ENCODE assay signal across 2 cellular contexts in the genomic region with DNA sequence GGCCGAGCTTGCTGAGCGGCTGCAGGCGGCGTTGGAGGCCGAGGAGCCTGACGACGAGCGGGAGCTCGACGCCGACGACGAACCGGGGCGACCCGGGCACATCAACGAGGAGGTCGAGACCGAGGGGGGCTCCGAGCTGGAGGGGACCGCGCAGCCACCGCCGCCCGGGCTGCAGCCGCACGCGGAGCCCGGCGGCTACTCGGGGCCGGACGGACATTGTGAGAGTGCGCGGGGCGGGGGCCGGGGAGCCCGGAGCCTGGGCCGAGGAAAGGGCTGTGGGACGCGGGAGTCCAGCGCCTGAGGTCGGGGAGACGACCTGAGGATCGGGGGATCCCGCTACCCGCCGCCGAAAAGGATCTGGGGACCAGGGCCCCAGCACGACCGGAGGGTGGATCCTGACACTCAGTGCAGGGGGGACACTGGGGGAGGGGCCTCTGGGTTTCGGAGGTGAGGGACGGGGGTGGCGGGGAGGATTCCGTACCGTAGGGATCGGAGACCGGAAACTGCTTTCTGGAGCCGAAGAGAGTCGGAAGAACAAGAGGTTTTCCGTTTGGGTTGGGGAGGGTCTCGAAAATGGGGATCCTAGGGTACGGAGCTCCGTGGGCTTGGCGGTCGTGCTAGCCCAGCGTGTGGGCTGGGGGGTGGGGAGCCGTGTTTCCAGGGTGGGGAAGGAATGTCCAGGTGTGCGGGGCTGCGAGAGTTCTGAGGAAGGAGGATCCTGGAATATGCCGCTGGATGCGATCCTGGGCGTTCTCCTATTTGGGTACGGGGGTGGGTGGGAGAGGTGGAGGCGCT.
TF ChIP-seq lines count a peak whose summit lies in the region.

No MANE protein-coding gene starts in this region.

TF ChIP-seq in WTC11, 78 proteins besides CTCF, POLR2A, EP300 and RAD21 (continued from another document and continues in another):
- TF ChIP-seq, protein P1, sequence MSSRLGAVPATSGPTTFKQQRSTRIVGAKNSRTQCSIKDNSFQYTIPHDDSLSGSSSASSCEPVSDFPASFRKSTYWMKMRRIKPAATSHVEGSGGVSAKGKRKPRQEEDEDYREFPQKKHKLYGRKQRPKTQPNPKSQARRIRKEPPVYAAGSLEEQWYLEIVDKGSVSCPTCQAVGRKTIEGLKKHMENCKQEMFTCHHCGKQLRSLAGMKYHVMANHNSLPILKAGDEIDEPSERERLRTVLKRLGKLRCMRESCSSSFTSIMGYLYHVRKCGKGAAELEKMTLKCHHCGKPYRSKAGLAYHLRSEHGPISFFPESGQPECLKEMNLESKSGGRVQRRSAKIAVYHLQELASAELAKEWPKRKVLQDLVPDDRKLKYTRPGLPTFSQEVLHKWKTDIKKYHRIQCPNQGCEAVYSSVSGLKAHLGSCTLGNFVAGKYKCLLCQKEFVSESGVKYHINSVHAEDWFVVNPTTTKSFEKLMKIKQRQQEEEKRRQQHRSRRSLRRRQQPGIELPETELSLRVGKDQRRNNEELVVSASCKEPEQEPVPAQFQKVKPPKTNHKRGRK (CRISPR knock-in tag; IDR thresholded peaks at IDR 0.05; ENCODE audit: borderline replicate concordance), result no peak
- 0 out of 2 replicates have a peak, but pooled peaks have one; percentile 32 for TF ChIP-seq ZNF232 (CRISPR knock-in tag; IDR thresholded peaks at IDR 0.05)
- TF ChIP-seq, protein P2, sequence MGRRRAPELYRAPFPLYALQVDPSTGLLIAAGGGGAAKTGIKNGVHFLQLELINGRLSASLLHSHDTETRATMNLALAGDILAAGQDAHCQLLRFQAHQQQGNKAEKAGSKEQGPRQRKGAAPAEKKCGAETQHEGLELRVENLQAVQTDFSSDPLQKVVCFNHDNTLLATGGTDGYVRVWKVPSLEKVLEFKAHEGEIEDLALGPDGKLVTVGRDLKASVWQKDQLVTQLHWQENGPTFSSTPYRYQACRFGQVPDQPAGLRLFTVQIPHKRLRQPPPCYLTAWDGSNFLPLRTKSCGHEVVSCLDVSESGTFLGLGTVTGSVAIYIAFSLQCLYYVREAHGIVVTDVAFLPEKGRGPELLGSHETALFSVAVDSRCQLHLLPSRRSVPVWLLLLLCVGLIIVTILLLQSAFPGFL (CRISPR knock-in tag; IDR thresholded peaks at IDR 0.05; ENCODE audit: borderline replicate concordance), result no peak
- TF ChIP-seq ELF4 (CRISPR knock-in tag; IDR thresholded peaks at IDR 0.05; ENCODE audit: low read depth), result peak; percentile 7; the same call in 1 of the 2 replicates
- TF ChIP-seq, protein P3, sequence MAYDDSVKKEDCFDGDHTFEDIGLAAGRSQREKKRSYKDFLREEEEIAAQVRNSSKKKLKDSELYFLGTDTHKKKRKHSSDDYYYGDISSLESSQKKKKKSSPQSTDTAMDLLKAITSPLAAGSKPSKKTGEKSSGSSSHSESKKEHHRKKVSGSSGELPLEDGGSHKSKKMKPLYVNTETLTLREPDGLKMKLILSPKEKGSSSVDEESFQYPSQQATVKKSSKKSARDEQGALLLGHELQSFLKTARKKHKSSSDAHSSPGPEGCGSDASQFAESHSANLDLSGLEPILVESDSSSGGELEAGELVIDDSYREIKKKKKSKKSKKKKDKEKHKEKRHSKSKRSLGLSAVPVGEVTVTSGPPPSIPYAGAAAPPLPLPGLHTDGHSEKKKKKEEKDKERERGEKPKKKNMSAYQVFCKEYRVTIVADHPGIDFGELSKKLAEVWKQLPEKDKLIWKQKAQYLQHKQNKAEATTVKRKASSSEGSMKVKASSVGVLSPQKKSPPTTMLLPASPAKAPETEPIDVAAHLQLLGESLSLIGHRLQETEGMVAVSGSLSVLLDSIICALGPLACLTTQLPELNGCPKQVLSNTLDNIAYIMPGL (CRISPR knock-in tag; IDR thresholded peaks at IDR 0.05), result peak; percentile 38; the same call in 1 of the 2 replicates
- TF ChIP-seq SOX15 (CRISPR knock-in tag; IDR thresholded peaks at IDR 0.05), result no peak
- TF ChIP-seq, protein P4, sequence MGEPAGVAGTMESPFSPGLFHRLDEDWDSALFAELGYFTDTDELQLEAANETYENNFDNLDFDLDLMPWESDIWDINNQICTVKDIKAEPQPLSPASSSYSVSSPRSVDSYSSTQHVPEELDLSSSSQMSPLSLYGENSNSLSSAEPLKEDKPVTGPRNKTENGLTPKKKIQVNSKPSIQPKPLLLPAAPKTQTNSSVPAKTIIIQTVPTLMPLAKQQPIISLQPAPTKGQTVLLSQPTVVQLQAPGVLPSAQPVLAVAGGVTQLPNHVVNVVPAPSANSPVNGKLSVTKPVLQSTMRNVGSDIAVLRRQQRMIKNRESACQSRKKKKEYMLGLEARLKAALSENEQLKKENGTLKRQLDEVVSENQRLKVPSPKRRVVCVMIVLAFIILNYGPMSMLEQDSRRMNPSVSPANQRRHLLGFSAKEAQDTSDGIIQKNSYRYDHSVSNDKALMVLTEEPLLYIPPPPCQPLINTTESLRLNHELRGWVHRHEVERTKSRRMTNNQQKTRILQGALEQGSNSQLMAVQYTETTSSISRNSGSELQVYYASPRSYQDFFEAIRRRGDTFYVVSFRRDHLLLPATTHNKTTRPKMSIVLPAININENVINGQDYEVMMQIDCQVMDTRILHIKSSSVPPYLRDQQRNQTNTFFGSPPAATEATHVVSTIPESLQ (CRISPR knock-in tag; IDR thresholded peaks at IDR 0.05), result no peak
- no peak for TF ChIP-seq EMX1 (CRISPR knock-in tag; IDR thresholded peaks at IDR 0.05)
- no peak for TF ChIP-seq TEAD4 (CRISPR knock-in tag; IDR thresholded peaks at IDR 0.05)
- TF ChIP-seq, protein P5, sequence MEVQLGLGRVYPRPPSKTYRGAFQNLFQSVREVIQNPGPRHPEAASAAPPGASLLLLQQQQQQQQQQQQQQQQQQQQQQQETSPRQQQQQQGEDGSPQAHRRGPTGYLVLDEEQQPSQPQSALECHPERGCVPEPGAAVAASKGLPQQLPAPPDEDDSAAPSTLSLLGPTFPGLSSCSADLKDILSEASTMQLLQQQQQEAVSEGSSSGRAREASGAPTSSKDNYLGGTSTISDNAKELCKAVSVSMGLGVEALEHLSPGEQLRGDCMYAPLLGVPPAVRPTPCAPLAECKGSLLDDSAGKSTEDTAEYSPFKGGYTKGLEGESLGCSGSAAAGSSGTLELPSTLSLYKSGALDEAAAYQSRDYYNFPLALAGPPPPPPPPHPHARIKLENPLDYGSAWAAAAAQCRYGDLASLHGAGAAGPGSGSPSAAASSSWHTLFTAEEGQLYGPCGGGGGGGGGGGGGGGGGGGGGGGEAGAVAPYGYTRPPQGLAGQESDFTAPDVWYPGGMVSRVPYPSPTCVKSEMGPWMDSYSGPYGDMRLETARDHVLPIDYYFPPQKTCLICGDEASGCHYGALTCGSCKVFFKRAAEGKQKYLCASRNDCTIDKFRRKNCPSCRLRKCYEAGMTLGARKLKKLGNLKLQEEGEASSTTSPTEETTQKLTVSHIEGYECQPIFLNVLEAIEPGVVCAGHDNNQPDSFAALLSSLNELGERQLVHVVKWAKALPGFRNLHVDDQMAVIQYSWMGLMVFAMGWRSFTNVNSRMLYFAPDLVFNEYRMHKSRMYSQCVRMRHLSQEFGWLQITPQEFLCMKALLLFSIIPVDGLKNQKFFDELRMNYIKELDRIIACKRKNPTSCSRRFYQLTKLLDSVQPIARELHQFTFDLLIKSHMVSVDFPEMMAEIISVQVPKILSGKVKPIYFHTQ (CRISPR knock-in tag; IDR thresholded peaks at IDR 0.05), result no peak

TF ChIP-seq in HepG2, 621 proteins besides CTCF, POLR2A, EP300 and RAD21 (continued from another document and continues in another):
- TF ChIP-seq, protein P6, sequence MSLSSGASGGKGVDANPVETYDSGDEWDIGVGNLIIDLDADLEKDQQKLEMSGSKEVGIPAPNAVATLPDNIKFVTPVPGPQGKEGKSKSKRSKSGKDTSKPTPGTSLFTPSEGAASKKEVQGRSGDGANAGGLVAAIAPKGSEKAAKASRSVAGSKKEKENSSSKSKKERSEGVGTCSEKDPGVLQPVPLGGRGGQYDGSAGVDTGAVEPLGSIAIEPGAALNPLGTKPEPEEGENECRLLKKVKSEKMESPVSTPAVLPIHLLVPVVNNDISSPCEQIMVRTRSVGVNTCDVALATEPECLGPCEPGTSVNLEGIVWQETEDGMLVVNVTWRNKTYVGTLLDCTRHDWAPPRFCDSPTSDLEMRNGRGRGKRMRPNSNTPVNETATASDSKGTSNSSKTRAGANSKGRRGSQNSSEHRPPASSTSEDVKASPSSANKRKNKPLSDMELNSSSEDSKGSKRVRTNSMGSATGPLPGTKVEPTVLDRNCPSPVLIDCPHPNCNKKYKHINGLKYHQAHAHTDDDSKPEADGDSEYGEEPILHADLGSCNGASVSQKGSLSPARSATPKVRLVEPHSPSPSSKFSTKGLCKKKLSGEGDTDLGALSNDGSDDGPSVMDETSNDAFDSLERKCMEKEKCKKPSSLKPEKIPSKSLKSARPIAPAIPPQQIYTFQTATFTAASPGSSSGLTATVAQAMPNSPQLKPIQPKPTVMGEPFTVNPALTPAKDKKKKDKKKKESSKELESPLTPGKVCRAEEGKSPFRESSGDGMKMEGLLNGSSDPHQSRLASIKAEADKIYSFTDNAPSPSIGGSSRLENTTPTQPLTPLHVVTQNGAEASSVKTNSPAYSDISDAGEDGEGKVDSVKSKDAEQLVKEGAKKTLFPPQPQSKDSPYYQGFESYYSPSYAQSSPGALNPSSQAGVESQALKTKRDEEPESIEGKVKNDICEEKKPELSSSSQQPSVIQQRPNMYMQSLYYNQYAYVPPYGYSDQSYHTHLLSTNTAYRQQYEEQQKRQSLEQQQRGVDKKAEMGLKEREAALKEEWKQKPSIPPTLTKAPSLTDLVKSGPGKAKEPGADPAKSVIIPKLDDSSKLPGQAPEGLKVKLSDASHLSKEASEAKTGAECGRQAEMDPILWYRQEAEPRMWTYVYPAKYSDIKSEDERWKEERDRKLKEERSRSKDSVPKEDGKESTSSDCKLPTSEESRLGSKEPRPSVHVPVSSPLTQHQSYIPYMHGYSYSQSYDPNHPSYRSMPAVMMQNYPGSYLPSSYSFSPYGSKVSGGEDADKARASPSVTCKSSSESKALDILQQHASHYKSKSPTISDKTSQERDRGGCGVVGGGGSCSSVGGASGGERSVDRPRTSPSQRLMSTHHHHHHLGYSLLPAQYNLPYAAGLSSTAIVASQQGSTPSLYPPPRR (CRISPR knock-in tag; IDR thresholded peaks at IDR 0.05; ENCODE audit: borderline replicate concordance), result no peak
- TF ChIP-seq, protein P7, sequence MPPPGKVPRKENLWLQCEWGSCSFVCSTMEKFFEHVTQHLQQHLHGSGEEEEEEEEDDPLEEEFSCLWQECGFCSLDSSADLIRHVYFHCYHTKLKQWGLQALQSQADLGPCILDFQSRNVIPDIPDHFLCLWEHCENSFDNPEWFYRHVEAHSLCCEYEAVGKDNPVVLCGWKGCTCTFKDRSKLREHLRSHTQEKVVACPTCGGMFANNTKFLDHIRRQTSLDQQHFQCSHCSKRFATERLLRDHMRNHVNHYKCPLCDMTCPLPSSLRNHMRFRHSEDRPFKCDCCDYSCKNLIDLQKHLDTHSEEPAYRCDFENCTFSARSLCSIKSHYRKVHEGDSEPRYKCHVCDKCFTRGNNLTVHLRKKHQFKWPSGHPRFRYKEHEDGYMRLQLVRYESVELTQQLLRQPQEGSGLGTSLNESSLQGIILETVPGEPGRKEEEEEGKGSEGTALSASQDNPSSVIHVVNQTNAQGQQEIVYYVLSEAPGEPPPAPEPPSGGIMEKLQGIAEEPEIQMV (CRISPR knock-in tag; IDR thresholded peaks at IDR 0.05; ENCODE audit: low read depth), result no peak
- TF ChIP-seq NBN (conservative IDR thresholded peaks at IDR 0.05) (no peak), MXD4 (CRISPR knock-in tag; IDR thresholded peaks at IDR 0.05) (no peak), MED1 (CRISPR knock-in tag; IDR thresholded peaks at IDR 0.05) (no peak), ZBTB8A (CRISPR knock-in tag; IDR thresholded peaks at IDR 0.05; ENCODE audit: borderline replicate concordance, low read depth) (no peak), ZBTB20 (CRISPR knock-in tag; IDR thresholded peaks at IDR 0.05; ENCODE audit: borderline replicate concordance, low read depth) (no peak), SOX5 (CRISPR knock-in tag; IDR thresholded peaks at IDR 0.05; ENCODE audit: borderline replicate concordance) (no peak), NFKB2 (CRISPR knock-in tag; IDR thresholded peaks at IDR 0.05; ENCODE audit: borderline replicate concordance) (no peak), NAIF1 (CRISPR knock-in tag; IDR thresholded peaks at IDR 0.05; ENCODE audit: borderline replicate concordance) (no peak), RBM39 (IDR thresholded peaks at IDR 0.05; ENCODE audit: low read depth, low read length, poor library complexity, severe bottlenecking) (peak; percentile 39), ZNF652 (CRISPR knock-in tag; IDR thresholded peaks at IDR 0.05; ENCODE audit: borderline replicate concordance, low read depth) (no peak), ZNF207 (IDR thresholded peaks at IDR 0.05; ENCODE audit: borderline replicate concordance) (no peak), ZIK1 (CRISPR knock-in tag; IDR thresholded peaks at IDR 0.05; ENCODE audit: borderline replicate concordance, low read depth) (no peak), ZNF546 (CRISPR knock-in tag; conservative IDR thresholded peaks at IDR 0.05) (no peak; the same call in 1 of the 2 replicates), ZNF121 (CRISPR knock-in tag; IDR thresholded peaks at IDR 0.05) (no peak), TCF7 (IDR thresholded peaks at IDR 0.05; ENCODE audit: low read depth) (no peak)
- TF ChIP-seq, protein P8, sequence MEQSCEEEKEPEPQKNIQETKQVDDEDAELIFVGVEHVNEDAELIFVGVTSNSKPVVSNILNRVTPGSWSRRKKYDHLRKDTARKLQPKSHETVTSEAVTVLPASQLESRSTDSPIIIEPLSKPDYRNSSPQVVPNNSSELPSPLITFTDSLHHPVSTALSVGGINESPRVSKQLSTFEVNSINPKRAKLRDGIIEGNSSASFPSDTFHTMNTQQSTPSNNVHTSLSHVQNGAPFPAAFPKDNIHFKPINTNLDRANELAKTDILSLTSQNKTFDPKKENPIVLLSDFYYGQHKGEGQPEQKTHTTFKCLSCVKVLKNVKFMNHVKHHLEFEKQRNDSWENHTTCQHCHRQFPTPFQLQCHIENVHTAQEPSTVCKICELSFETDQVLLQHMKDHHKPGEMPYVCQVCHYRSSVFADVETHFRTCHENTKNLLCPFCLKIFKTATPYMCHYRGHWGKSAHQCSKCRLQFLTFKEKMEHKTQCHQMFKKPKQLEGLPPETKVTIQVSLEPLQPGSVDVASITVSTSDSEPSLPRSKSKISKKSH (CRISPR knock-in tag; IDR thresholded peaks at IDR 0.05; ENCODE audit: borderline replicate concordance), result no peak
- TF ChIP-seq, protein P9, sequence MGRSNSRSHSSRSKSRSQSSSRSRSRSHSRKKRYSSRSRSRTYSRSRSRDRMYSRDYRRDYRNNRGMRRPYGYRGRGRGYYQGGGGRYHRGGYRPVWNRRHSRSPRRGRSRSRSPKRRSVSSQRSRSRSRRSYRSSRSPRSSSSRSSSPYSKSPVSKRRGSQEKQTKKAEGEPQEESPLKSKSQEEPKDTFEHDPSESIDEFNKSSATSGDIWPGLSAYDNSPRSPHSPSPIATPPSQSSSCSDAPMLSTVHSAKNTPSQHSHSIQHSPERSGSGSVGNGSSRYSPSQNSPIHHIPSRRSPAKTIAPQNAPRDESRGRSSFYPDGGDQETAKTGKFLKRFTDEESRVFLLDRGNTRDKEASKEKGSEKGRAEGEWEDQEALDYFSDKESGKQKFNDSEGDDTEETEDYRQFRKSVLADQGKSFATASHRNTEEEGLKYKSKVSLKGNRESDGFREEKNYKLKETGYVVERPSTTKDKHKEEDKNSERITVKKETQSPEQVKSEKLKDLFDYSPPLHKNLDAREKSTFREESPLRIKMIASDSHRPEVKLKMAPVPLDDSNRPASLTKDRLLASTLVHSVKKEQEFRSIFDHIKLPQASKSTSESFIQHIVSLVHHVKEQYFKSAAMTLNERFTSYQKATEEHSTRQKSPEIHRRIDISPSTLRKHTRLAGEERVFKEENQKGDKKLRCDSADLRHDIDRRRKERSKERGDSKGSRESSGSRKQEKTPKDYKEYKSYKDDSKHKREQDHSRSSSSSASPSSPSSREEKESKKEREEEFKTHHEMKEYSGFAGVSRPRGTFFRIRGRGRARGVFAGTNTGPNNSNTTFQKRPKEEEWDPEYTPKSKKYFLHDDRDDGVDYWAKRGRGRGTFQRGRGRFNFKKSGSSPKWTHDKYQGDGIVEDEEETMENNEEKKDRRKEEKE (IDR thresholded peaks at IDR 0.05), result no peak
